11 cellular contexts compared by ENCODE assay signal in the genomic region with DNA sequence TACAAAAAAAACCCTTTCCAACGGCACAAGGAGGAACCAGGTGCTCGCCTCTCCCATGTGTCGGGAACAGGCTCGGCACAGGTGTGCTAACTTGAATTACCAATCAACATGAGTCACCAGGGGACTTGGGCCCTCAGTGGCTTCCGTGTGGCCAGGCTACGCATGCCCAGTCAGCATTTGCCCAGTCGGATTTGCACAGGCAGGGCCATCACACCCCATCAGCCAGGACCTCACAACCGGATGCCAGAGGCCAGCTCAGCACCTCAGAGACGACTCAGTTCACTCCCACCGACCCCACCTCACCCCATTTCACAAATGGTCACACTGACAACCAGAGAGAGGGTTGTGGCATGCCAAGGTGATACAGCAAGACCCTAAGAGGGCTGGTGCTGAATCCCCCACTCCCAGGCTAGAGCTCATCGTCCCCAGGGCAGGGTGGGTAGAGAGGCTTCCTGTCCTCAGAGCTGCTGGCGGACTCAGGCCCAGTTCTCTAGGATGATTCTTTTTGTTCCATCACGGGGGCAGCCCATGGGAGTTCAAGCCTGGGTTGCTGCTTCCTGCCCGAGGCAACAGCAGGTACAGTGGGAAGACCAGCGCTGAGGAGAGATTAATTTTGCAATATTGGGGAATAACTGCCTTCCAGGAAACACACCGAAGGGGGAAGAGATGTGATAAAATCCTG. TPM values are rescaled to one million over a fixed set of nuclear protein-coding genes. Genes with fewer than 3 reads are reported as not detected.
DNase-seq lines count a peak whose midpoint lies in the region; ATAC-seq and TF ChIP-seq lines count a peak whose summit lies in the region.
"Had no signal": no experiment of that assay in that cellular context is flagged by ENCODE, and none has a peak within 500 bp of the region (broad histone marks: within the 10 kb centered on the region; RNA-seq: fewer than 3 reads in every experiment).

No MANE protein-coding gene starts in this region.

- H3K23ac ChIP-seq in mesenchymal stem cell (ENCODE audit: low read length in 2 of 2) = peak overlapping the region in 1 of 2 experiments; percentile 34

- peak overlapping the region; percentile 8 to 51 for H3K27ac ChIP-seq in right atrium auricular region
- no peak overlapping the region for H3K27ac ChIP-seq in mesenchymal stem cell (ENCODE audit: low read length, poor library complexity, severe bottlenecking)

- no peak overlapping the region for H3K4me2 ChIP-seq in mesenchymal stem cell (ENCODE audit: low read length, poor library complexity, severe bottlenecking)

- H3K14ac ChIP-seq in mesenchymal stem cell (ENCODE audit: low read length in 2 of 2) = no peak overlapping the region

- POLR2A ChIA-PET in activated CD4-positive, alpha-beta memory T cell treated with anti-CD3 and anti-CD28 coated beads for 36 hours (lab: Charles Lee) = interaction anchor here (1.3 to 1.5 kb wide), 2 partner anchors 12 to 14 kb away, joined by 4 to 5 read pairs; no protein-coding TSS in a partner anchor

- H3K4me3 ChIP-seq in right atrium auricular region = no peak overlapping the region
- no peak overlapping the region for H3K4me3 ChIP-seq in mesenchymal stem cell (ENCODE audit: insufficient read depth in 1 of 2, low read depth in 1 of 2, low read length in 2 of 2)

- no peak overlapping the region for H4K91ac ChIP-seq in mesenchymal stem cell (ENCODE audit: low read length)

- H2AK5ac ChIP-seq in mesenchymal stem cell (ENCODE audit: low read length, severe bottlenecking) = no peak overlapping the region

- ATAC-seq in stimulated activated memory B cell treated with anti-CD40 and anti-IgM and Interleukin-4, amounts not matched to agents 10 μg/mL and 1 μg/mL and 100 μg/mL, for 72 hours = no peak
- ATAC-seq: left lobe of liver had no signal

- no peak overlapping the region for H2BK12ac ChIP-seq in mesenchymal stem cell (ENCODE audit: low read length in 2 of 2)

- DNase-seq in HT-29 (ENCODE audit: low spot score) = peak; percentile 90
- peak; percentile 44 for DNase-seq in activated CD4-positive, alpha-beta memory T cell treated with anti-CD3 and anti-CD28 coated beads for 36 hours
- DNase-seq in right atrium auricular region (ENCODE audit: low spot score) = peak; percentile 57
- no peak for DNase-seq in stimulated activated CD4-positive, alpha-beta T cell treated with anti-CD3 and anti-CD28 coated beads, Interleukin-2, amount 100 ng/mL, for 48 hours
- no peak for DNase-seq in mesenchymal stem cell
- DNase-seq in glutamatergic neuron = no peak
- DNase-seq: GF-D8, NCI-H446 had no signal

- WGBS in mesenchymal stem cell = 82% methylated on average over 14 of the region's 16 CpGs

- H3K9ac ChIP-seq in mesenchymal stem cell (ENCODE audit: low read length) = no peak overlapping the region

- peak overlapping the region; percentile 88 for H3K27ac Mint-ChIP-seq in activated CD4-positive, alpha-beta memory T cell treated with anti-CD3 and anti-CD28 coated beads for 36 hours
- peak overlapping the region; percentile 87 for H3K27ac Mint-ChIP-seq in stimulated activated memory B cell treated with anti-CD40 and anti-IgM and Interleukin-4, amounts not matched to agents 10 μg/mL and 1 μg/mL and 100 μg/mL, for 72 hours
- no peak overlapping the region for H3K27ac Mint-ChIP-seq in glutamatergic neuron (ENCODE audit: unreplicated experiment)

- TF ChIP-seq CTCF in right atrium auricular region (IDR thresholded peaks at IDR 0.05) (no peak), glutamatergic neuron (IDR thresholded peaks at IDR 0.05; ENCODE audit: partially characterized antibody, unreplicated experiment) (no peak)

- peak overlapping the region in 1 of 2 experiments; percentile 34 for H3K18ac ChIP-seq in mesenchymal stem cell (ENCODE audit: low read depth in 1 of 2, low read length in 2 of 2)

- H2BK120ac ChIP-seq in mesenchymal stem cell (ENCODE audit: low read depth, low read length) = no peak overlapping the region

- H3K4me3 Mint-ChIP-seq in activated CD4-positive, alpha-beta memory T cell treated with anti-CD3 and anti-CD28 coated beads for 36 hours = no peak overlapping the region
- peak overlapping the region; percentile 29 for H3K4me3 Mint-ChIP-seq in stimulated activated memory B cell treated with anti-CD40 and anti-IgM and Interleukin-4, amounts not matched to agents 10 μg/mL and 1 μg/mL and 100 μg/mL, for 72 hours
- no peak overlapping the region for H3K4me3 Mint-ChIP-seq in glutamatergic neuron (ENCODE audit: unreplicated experiment)

- H3K36me3 ChIP-seq in right atrium auricular region = peaks cover 9% of the 10 kb centered on the region
- peaks cover 24 to 34% of the 10 kb centered on the region in 2 experiments for H3K36me3 ChIP-seq in mesenchymal stem cell (ENCODE audit: control insufficient read depth in 1 of 2, insufficient read depth in 2 of 2, low read depth in 1 of 2, low read length in 2 of 2)

- H3K9me3 Mint-ChIP-seq in activated CD4-positive, alpha-beta memory T cell treated with anti-CD3 and anti-CD28 coated beads for 36 hours = peaks cover 7% of the 10 kb centered on the region
- H3K9me3 Mint-ChIP-seq in stimulated activated memory B cell treated with anti-CD40 and anti-IgM and Interleukin-4, amounts not matched to agents 10 μg/mL and 1 μg/mL and 100 μg/mL, for 72 hours = peaks cover 4% of the 10 kb centered on the region
- peaks cover 1% of the 10 kb centered on the region for H3K9me3 Mint-ChIP-seq in glutamatergic neuron (ENCODE audit: unreplicated experiment)

- no peak overlapping the region for H2AFZ ChIP-seq in mesenchymal stem cell (ENCODE audit: low read depth, low read length)

- H2BK5ac ChIP-seq in mesenchymal stem cell (ENCODE audit: low read depth, low read length, poor library complexity, severe bottlenecking) = no peak overlapping the region

- no peak overlapping the region for H2BK15ac ChIP-seq in mesenchymal stem cell (ENCODE audit: low read depth, poor library complexity, severe bottlenecking)

- H3K79me1 ChIP-seq in mesenchymal stem cell (replicated peaks; ENCODE audit: low read length, poor library complexity, severe bottlenecking) = peaks cover 22% of the 10 kb centered on the region

- H3K36me3 Mint-ChIP-seq in activated CD4-positive, alpha-beta memory T cell treated with anti-CD3 and anti-CD28 coated beads for 36 hours = peaks cover 20% of the 10 kb centered on the region
- H3K36me3 Mint-ChIP-seq in stimulated activated memory B cell treated with anti-CD40 and anti-IgM and Interleukin-4, amounts not matched to agents 10 μg/mL and 1 μg/mL and 100 μg/mL, for 72 hours = peaks cover 40% of the 10 kb centered on the region
- no peaks in the 10 kb centered on the region for H3K36me3 Mint-ChIP-seq in glutamatergic neuron (ENCODE audit: unreplicated experiment)

- CTCF ChIA-PET in activated CD4-positive, alpha-beta memory T cell treated with anti-CD3 and anti-CD28 coated beads for 36 hours (lab: Charles Lee) = no interaction called here

- no peaks in the 10 kb centered on the region for H3K9me3 ChIP-seq in right atrium auricular region
- H3K9me3 ChIP-seq in mesenchymal stem cell (ENCODE audit: control insufficient read depth, low read length) = peaks cover 8% of the 10 kb centered on the region

- H3K27me3 ChIP-seq in right atrium auricular region = no peaks in the 10 kb centered on the region
- H3K27me3 ChIP-seq in mesenchymal stem cell (ENCODE audit: control insufficient read depth in 1 of 2, insufficient read depth in 1 of 2, low read length in 2 of 2) = no peaks in the 10 kb centered on the region

- intact Hi-C loops in activated CD4-positive, alpha-beta memory T cell treated with anti-CD3 and anti-CD28 coated beads for 36 hours (cut with micrococcal nuclease) = no loop called here

- no peak overlapping the region for H4K8ac ChIP-seq in mesenchymal stem cell (ENCODE audit: low read length)

- H3K4ac ChIP-seq in mesenchymal stem cell (ENCODE audit: low read depth in 1 of 2, low read length in 2 of 2) = no peak overlapping the region

- peaks cover 81% of the 10 kb centered on the region for H3K4me1 Mint-ChIP-seq in activated CD4-positive, alpha-beta memory T cell treated with anti-CD3 and anti-CD28 coated beads for 36 hours (ENCODE audit: low read depth)
- peaks cover 77% of the 10 kb centered on the region for H3K4me1 Mint-ChIP-seq in stimulated activated memory B cell treated with anti-CD40 and anti-IgM and Interleukin-4, amounts not matched to agents 10 μg/mL and 1 μg/mL and 100 μg/mL, for 72 hours
- no peaks in the 10 kb centered on the region for H3K4me1 Mint-ChIP-seq in glutamatergic neuron (ENCODE audit: low read depth, unreplicated experiment)

- peaks cover 0 to 86% of the 10 kb centered on the region in 2 donors for H3K4me1 ChIP-seq in right atrium auricular region
- H3K4me1 ChIP-seq in mesenchymal stem cell (ENCODE audit: control insufficient read depth, insufficient read depth, low read depth, low read length) = peaks cover 13% of the 10 kb centered on the region

- no peaks in the 10 kb centered on the region for H3K27me3 Mint-ChIP-seq in activated CD4-positive, alpha-beta memory T cell treated with anti-CD3 and anti-CD28 coated beads for 36 hours
- no peaks in the 10 kb centered on the region for H3K27me3 Mint-ChIP-seq in stimulated activated memory B cell treated with anti-CD40 and anti-IgM and Interleukin-4, amounts not matched to agents 10 μg/mL and 1 μg/mL and 100 μg/mL, for 72 hours
- H3K27me3 Mint-ChIP-seq in glutamatergic neuron (ENCODE audit: unreplicated experiment) = no peaks in the 10 kb centered on the region

RNA-seq across cellular contexts. Expression of a gene that starts 13.6 kb away (rescaled TPM):
- 305 and 311 TPM in 2 replicates for total RNA-seq in HT-29 (2014; rRNA removed; shearing (Covaris generic))
- 100 to 1,000 TPM; 237 to 242 TPM for total RNA-seq in activated CD4-positive, alpha-beta memory T cell treated with anti-CD3 and anti-CD28 coated beads for 36 hours
- 100 to 1,000 TPM; 224 to 266 TPM for total RNA-seq in right atrium auricular region
- polyA plus RNA-seq in mesenchymal stem cell (2013, experiment 1 of 2) = 670 TPM
- polyA plus RNA-seq in mesenchymal stem cell (2013, experiment 2 of 2) = 665 TPM
- 2.3 TPM for total RNA-seq in glutamatergic neuron (ENCODE audit: unreplicated experiment)

RNA-seq across cellular contexts. Expression of a gene that starts 59.2 kb away (rescaled TPM):
- total RNA-seq in HT-29 (2014; rRNA removed; shearing (Covaris generic)) = not detected in 2 replicates
- total RNA-seq in activated CD4-positive, alpha-beta memory T cell treated with anti-CD3 and anti-CD28 coated beads for 36 hours = not detected
- total RNA-seq in right atrium auricular region (10 to 100 TPM; 25.5 to 36.3 TPM), glutamatergic neuron (ENCODE audit: unreplicated experiment) (not detected)
- 1.6 TPM for polyA plus RNA-seq in mesenchymal stem cell (2013, experiment 1 of 2)
- 2.0 TPM for polyA plus RNA-seq in mesenchymal stem cell (2013, experiment 2 of 2)
- total RNA-seq: epithelial cell of proximal tubule had no signal

Comparison
In these comparisons a context has a peak if more than half of its experiments do, and no peak if none do; other contexts are left out.
1. DNase-seq: peak in HT-29 (single experiment), activated CD4-positive, alpha-beta memory T cell treated with anti-CD3 and anti-CD28 coated beads for 36 hours (single experiment) and right atrium auricular region (single experiment); none in stimulated activated CD4-positive, alpha-beta T cell treated with anti-CD3 and anti-CD28 coated beads, Interleukin-2, amount 100 ng/mL, for 48 hours (0 of 2), mesenchymal stem cell (single experiment) and glutamatergic neuron (single experiment).
2. RNA of a gene that starts 13.6 kb away (total RNA-seq): 305 to 311 TPM in HT-29, 224 to 266 TPM in right atrium auricular region and 237 to 242 TPM in activated CD4-positive, alpha-beta memory T cell treated with anti-CD3 and anti-CD28 coated beads for 36 hours; 2.3 TPM in glutamatergic neuron (single experiment); every median in the first group is over 10 times any median in the second.
3. RNA of a gene that starts 59.2 kb away (total RNA-seq): 25.5 to 36.3 TPM in right atrium auricular region; not detected in activated CD4-positive, alpha-beta memory T cell treated with anti-CD3 and anti-CD28 coated beads for 36 hours, not detected in HT-29 and not detected in glutamatergic neuron (single experiment); every median in the first group is over 10 times any median in the second.